12 cellular contexts compared by ENCODE assay signal in the genomic region with DNA sequence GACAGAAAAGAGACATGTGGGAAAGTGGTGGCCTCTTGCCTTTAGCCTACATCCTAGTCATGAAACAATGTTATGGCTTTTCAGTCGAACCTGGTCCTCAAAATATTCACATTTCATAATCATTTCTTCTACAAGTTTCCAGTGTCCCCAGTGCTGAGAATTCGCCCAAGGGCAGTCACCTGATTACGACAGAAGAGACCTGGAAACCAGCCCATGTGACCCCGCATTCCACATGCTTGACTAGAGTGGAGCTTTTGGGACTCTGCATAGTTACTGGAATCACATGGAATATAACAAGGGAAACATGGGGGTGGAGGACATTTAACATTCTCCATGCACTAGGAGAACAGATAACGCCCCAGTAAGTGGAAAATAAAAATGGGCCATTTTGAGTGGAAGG.
DNase-seq lines count a peak whose midpoint lies in the region; ATAC-seq and TF ChIP-seq lines count a peak whose summit lies in the region.
"Had no signal": no experiment of that assay in that cellular context is flagged by ENCODE, and none has a peak within 500 bp of the region (broad histone marks: within the 10 kb centered on the region; RNA-seq: fewer than 3 reads in every experiment).

No MANE protein-coding gene starts in this region.

- DNase-seq in AG20443 (ENCODE audit: low spot score) = peak; percentile 80
- DNase-seq in SK-MEL-5 (ENCODE audit: low read depth, low spot score) = peak; percentile 76
- peak; percentile 82 for DNase-seq in cardiac septum (ENCODE audit: low spot score)
- DNase-seq in osteocyte (ENCODE audit: extremely low spot score, unreplicated experiment) = peak; percentile 88
- DNase-seq in GDM1 (lab: John Stamatoyannopoulos, UW) = no peak
- no peak for DNase-seq in COR-L47 (lab: John Stamatoyannopoulos, UW)
- no peak for DNase-seq in NCI-H1092 (lab: John Stamatoyannopoulos, UW)
- DNase-seq: activated CD4-positive, CD25-positive, alpha-beta regulatory T cell; activated effector memory CD4-positive, alpha-beta T cell treated with anti-CD3 and anti-CD28 coated beads, Interleukin-2, amount 50 U/mL, for 16 hours; BE2C had no signal

- peaks cover 26% of the 10 kb centered on the region for H3K4me1 Mint-ChIP-seq in osteocyte (ENCODE audit: unreplicated experiment)

- ATAC-seq in GM21367 (IDR thresholded peaks at IDR 0.05; ENCODE audit: unreplicated experiment) = no peak

- peaks cover 4% of the 10 kb centered on the region for H3K9me3 Mint-ChIP-seq in osteocyte (ENCODE audit: unreplicated experiment)
- H3K9me3 Mint-ChIP-seq: dendritic cell treated with granulocyte-macrophage colony-stimulating factor and Interleukin-4, amounts not matched to agents 40 ng/mL and 50 ng/mL, for 4 days had no signal

- H3K4me3 Mint-ChIP-seq in osteocyte (ENCODE audit: unreplicated experiment) = no peak overlapping the region
- H3K4me3 Mint-ChIP-seq: dendritic cell treated with granulocyte-macrophage colony-stimulating factor and Interleukin-4, amounts not matched to agents 40 ng/mL and 50 ng/mL, for 4 days had no signal

- H3K27me3 Mint-ChIP-seq in osteocyte (ENCODE audit: unreplicated experiment) = no peaks in the 10 kb centered on the region
- H3K27me3 Mint-ChIP-seq: dendritic cell treated with granulocyte-macrophage colony-stimulating factor and Interleukin-4, amounts not matched to agents 40 ng/mL and 50 ng/mL, for 4 days had no signal

- in situ Hi-C loops in SK-MEL-5 (cut with HindIII; ENCODE audit: low pct_unique_long_range_greater_than_20kb, low sequenced_read_pairs) = no loop called here

- no peak for TF ChIP-seq CTCF in osteocyte (IDR thresholded peaks at IDR 0.05)

- intact Hi-C loops in cardiac septum (cut with DNase I) = loop anchor here (5.0 kb wide), 2 partner anchors 98 to 143 kb away; no protein-coding TSS in a partner anchor

- peaks cover 15% of the 10 kb centered on the region for H3K36me3 Mint-ChIP-seq in osteocyte (ENCODE audit: unreplicated experiment)

- H3K27ac Mint-ChIP-seq in osteocyte (ENCODE audit: unreplicated experiment) = peak overlapping the region; percentile 88
- H3K27ac Mint-ChIP-seq: dendritic cell treated with granulocyte-macrophage colony-stimulating factor and Interleukin-4, amounts not matched to agents 40 ng/mL and 50 ng/mL, for 4 days had no signal

Comparison
In these comparisons a context has a peak if more than half of its experiments do, and no peak if none do; other contexts are left out.
1. DNase-seq: peak in AG20443 (single experiment), SK-MEL-5 (single experiment), cardiac septum (single experiment) and osteocyte (single experiment); none in GDM1 (single experiment), COR-L47 (single experiment) and NCI-H1092 (single experiment).